In the genomic region with DNA sequence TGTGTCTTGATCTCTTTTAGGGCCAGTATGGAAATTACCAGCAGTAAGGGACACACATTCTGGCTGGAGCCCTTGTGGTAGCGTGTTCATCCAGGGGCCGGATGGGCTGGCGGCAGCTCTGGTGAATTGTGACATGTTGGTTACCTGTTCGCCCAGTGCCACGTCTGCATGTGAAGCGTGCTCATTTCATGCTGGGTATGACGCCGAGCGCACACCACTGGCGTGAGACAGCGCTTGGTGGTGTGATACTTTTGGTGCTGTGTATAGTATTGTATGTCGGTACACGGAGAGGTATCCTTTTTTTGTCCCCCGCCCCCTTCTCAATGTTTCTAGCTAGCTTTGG, we compare ENCODE assay signal across 21 cellular contexts. TPM values are rescaled to one million over a fixed set of nuclear protein-coding genes. Genes with fewer than 3 reads are reported as not detected.
DNase-seq lines count a peak whose midpoint lies in the region; ATAC-seq and TF ChIP-seq lines count a peak whose summit lies in the region.
"Had no signal": no experiment of that assay in that cellular context is flagged by ENCODE, and none has a peak within 500 bp of the region (broad histone marks: within the 10 kb centered on the region; RNA-seq: fewer than 3 reads in every experiment).

No MANE protein-coding gene starts in this region.

- no peak for ATAC-seq in HG03378 (IDR thresholded peaks at IDR 0.05; ENCODE audit: unreplicated experiment)
- ATAC-seq: A549, HCT116 had no signal

- H3K9me3 ChIP-seq in spleen = no peaks in the 10 kb centered on the region
- H3K9me3 ChIP-seq in BE2C = no peaks in the 10 kb centered on the region
- H3K9me3 ChIP-seq: A549 had no signal

- WGBS in spleen, 5 donors = 89 to 99% (median 97%) methylated on average over 14 of the region's 14 CpGs

- peaks cover 9 to 22% (median 19%) of the 10 kb centered on the region in 6 donors for H3K4me1 ChIP-seq in spleen
- no peaks in the 10 kb centered on the region; the same call in none of the 2 replicates for H3K4me1 ChIP-seq in BE2C

- peaks cover 0 to 51% (median 19%) of the 10 kb centered on the region in 6 donors for H3K36me3 ChIP-seq in spleen
- H3K36me3 ChIP-seq in BE2C = peaks cover 27% of the 10 kb centered on the region

- H3K9me3 Mint-ChIP-seq in chondrocyte (ENCODE audit: low read depth) = no peaks in the 10 kb centered on the region
- H3K9me3 Mint-ChIP-seq: CD4-positive, alpha-beta T cell had no signal

- CTCF ChIA-PET in RWPE1 (lab: Yijun Ruan, JAX) = no interaction called here

- H3K27ac Mint-ChIP-seq in chondrocyte (ENCODE audit: unreplicated experiment) = no peak overlapping the region
- H3K27ac Mint-ChIP-seq: CD4-positive, alpha-beta T cell had no signal

- no peaks in the 10 kb centered on the region for H3K27me3 ChIP-seq in spleen (replicated peaks in 1 of 7)
- H3K27me3 ChIP-seq in BE2C = no peaks in the 10 kb centered on the region

- POLR2A ChIA-PET in RWPE1 (lab: Yijun Ruan, JAX; ENCODE audit: low non-redundant PET) = no interaction called here

- peaks cover 18% of the 10 kb centered on the region for H3K4me1 Mint-ChIP-seq in chondrocyte (ENCODE audit: low read depth)

- intact Hi-C loops in spleen (cut with DNase I; ENCODE audit: low total_unique reads) = no loop called here

- 0 out of 2 replicates have a peak overlapping the region, but pooled peaks have one; percentile 1 for H3K27ac ChIP-seq in RWPE1
- H3K27ac ChIP-seq in spleen = no peak overlapping the region
- H3K27ac ChIP-seq: A549 had no signal

- H3K4me3 Mint-ChIP-seq in chondrocyte (ENCODE audit: unreplicated experiment) = no peak overlapping the region
- H3K4me3 Mint-ChIP-seq: CD4-positive, alpha-beta T cell had no signal

- no peaks in the 10 kb centered on the region for H3K27me3 Mint-ChIP-seq in chondrocyte (ENCODE audit: low read depth)
- H3K27me3 Mint-ChIP-seq: CD4-positive, alpha-beta T cell had no signal

- H3K36me3 Mint-ChIP-seq in chondrocyte (ENCODE audit: low read depth) = peaks cover 7% of the 10 kb centered on the region

- H3K4me3 ChIP-seq in spleen (no peak overlapping the region), BE2C (ENCODE audit: low read depth, low read length) (no peak overlapping the region)
- H3K4me3 ChIP-seq: A549, SK-N-MC had no signal

- no peak for TF ChIP-seq CTCF in RWPE1 (conservative IDR thresholded peaks at IDR 0.05; ENCODE audit: low read depth)
- no peak for TF ChIP-seq CTCF in chondrocyte (IDR thresholded peaks at IDR 0.05)
- no peak for TF ChIP-seq CTCF in spleen (IDR thresholded peaks at IDR 0.05 in 8 of 11, conservative IDR thresholded peaks at IDR 0.05 in 3 of 11)
- no peak for TF ChIP-seq CTCF in BE2C (IDR thresholded peaks at IDR 0.05; ENCODE audit: low read depth, low read length)

- no peak for TF ChIP-seq POLR2A in spleen (IDR thresholded peaks at IDR 0.05)

- DNase-seq in RWPE1 (ENCODE audit: low spot score) (no peak), chondrocyte (ENCODE audit: low spot score) (peak; percentile 27), spleen (peak; percentile 48), BE2C (no peak)
- DNase-seq: CD4-positive, alpha-beta T cell; COR-L47; DMS79; Kasumi-1; NCI-H1417; NCI-H1694 treated with DMSO at 0.1 percent for 48 hours; NCI-H2081 treated with DMSO at 0.1 percent for 48 hours; NCI-H2171 treated with DMSO at 0.1 percent for 48 hours; NCI-H526; SHP77 treated with DMSO at 0.1 percent for 48 hours had no signal

RNA-seq across cellular contexts. Expression of a gene that starts 3.7 kb away (rescaled TPM):
- total RNA-seq in chondrocyte = 22.3 to 28.3 TPM (median 22.6 TPM) in 3 replicates
- 10 to 100 TPM; 22.6 to 39.8 (median 37.5) TPM for total RNA-seq in spleen
- polyA plus RNA-seq in spleen = 10 to 100 TPM; 26.9 to 41.3 (median 37.7) TPM
- polyA plus RNA-seq in BE2C (2012; ENCODE audit: insufficient read depth, insufficient read length, low read depth) = 102 TPM

RNA-seq across cellular contexts. Expression of a gene that starts 35.6 kb away (rescaled TPM):
- 13.3 to 14.8 TPM (median 13.4 TPM) in 3 replicates for total RNA-seq in chondrocyte
- 10 to 100 TPM; 13.0 to 18.6 (median 14.3) TPM for total RNA-seq in spleen
- polyA plus RNA-seq in spleen = 10 to 100 TPM in 1 of 3 donors, 1 to 10 TPM in 2; 6.7 to 11.0 (median 8.4) TPM
- polyA plus RNA-seq in BE2C (2012; ENCODE audit: insufficient read depth, insufficient read length, low read depth) = 65.5 TPM

RNA-seq across cellular contexts. Expression of a gene that starts 35.9 kb away (rescaled TPM):
- 218 to 238 TPM (median 226 TPM) in 3 replicates for total RNA-seq in chondrocyte
- 100 to 1,000 TPM; 157 to 247 (median 180) TPM for total RNA-seq in spleen
- polyA plus RNA-seq in spleen = 100 to 1,000 TPM; 178 to 281 (median 235) TPM
- 626 TPM for polyA plus RNA-seq in BE2C (2012; ENCODE audit: insufficient read depth, insufficient read length, low read depth)

RNA-seq across cellular contexts. Expression of a gene that starts 40.9 kb away (rescaled TPM):
- total RNA-seq in chondrocyte (not detected in 3 replicates), spleen (not detected)
- polyA plus RNA-seq in spleen = not detected
- 13.0 TPM for polyA plus RNA-seq in BE2C (2012; ENCODE audit: insufficient read depth, insufficient read length, low read depth)
- total RNA-seq: CD4-positive, alpha-beta T cell; MCF 10A; OCI-LY7 had no signal
- polyA plus RNA-seq: A549, BJ had no signal

RNA-seq across cellular contexts. Expression of a gene that starts 56.9 kb away (rescaled TPM):
- total RNA-seq in chondrocyte (37.3 to 51.9 TPM (median 48.6 TPM) in 3 replicates), spleen (10 to 100 TPM; 17.6 to 37.6 (median 31.9) TPM)
- 10 to 100 TPM; 14.0 to 20.1 (median 15.0) TPM for polyA plus RNA-seq in spleen
- polyA plus RNA-seq in BE2C (2012; ENCODE audit: insufficient read depth, insufficient read length, low read depth) = 65.6 TPM

Comparison
In these comparisons a context has a peak if more than half of its experiments do, and no peak if none do; other contexts are left out.
1. DNase-seq: peak in chondrocyte (single experiment) and spleen (single experiment); none in RWPE1 (single experiment) and BE2C (single experiment).